ENCODE assay signal across 23 cellular contexts in genomic region chr14:56183631-56184157, GRCh38.
"Had no signal": no experiment of that assay in that cellular context is flagged by ENCODE, and none has a peak within 500 bp of the region (broad histone marks: within the 10 kb centered on the region; RNA-seq: fewer than 3 reads in every experiment).

No MANE protein-coding gene starts in this region.

- ATAC-seq: activated CD8-positive, alpha-beta T cell treated with anti-CD3 and anti-CD28 coated beads, Interleukin-2, amount 10 ng/mL, durations not matched to agents 7 days and 5 days; activated naive CD4-positive, alpha-beta T cell treated with anti-CD3 and anti-CD28 coated beads, Interleukin-2, amount 50 U/mL, for 72 hours; Panc1 had no signal

- H3K9me3 ChIP-seq: SJCRH30, SK-N-SH had no signal

- H3K9ac ChIP-seq: SK-N-SH had no signal

- H3K4me2 ChIP-seq: SK-N-SH had no signal

- H3K27me3 ChIP-seq: SJCRH30 had no signal

- H3K4me3 ChIP-seq: SJCRH30 had no signal

- H3K4me1 ChIP-seq: SJCRH30 had no signal

- H3K36me3 ChIP-seq: SJCRH30 had no signal

- H3K27ac ChIP-seq: SJCRH30 had no signal

- DNase-seq: activated CD4-positive, alpha-beta T cell treated with anti-CD3 and anti-CD28 coated beads, Interleukin-2, amount 10 ng/mL, durations not matched to agents 7 days and 5 days; activated CD4-positive, alpha-beta T cell treated with anti-CD3 and anti-CD28 coated beads, Interleukin-2, amount 50 U/mL, for 48 hours; activated CD8-positive, alpha-beta T cell treated with anti-CD3 and anti-CD28 coated beads, Interleukin-2, amount 10 ng/mL, durations not matched to agents 7 days and 5 days; activated gamma-delta T cell; activated naive CD4-positive, alpha-beta T cell treated with Interleukin-2 at 50 U/mL for 16 hours; activated T-cell treated with anti-CD3 and anti-CD28 coated beads, Interleukin-2, amount 50 U/mL, for 24 hours; anterior cingulate cortex; caudate nucleus; cerebellar nuclear complex; MM.1S; MV-4-11; NCI-H1105; NCI-H1436; NCI-H1694; NCI-H1930; NCI-H2081 treated with DMSO at 0.1 percent for 48 hours; NCI-H345; NCI-H524 treated with DMSO at 0.1 percent for 48 hours; SHP77; SJCRH30; SK-N-SH had no signal
